Comparison of ENCODE assay signal across 12 cellular contexts in genomic region chr12:102960766-102961487, GRCh38. TPM values are rescaled to one million over a fixed set of nuclear protein-coding genes. Genes with fewer than 3 reads are reported as not detected.
DNase-seq lines count a peak whose midpoint lies in the region; ATAC-seq lines count a peak whose summit lies in the region.
"Had no signal": no experiment of that assay in that cellular context is flagged by ENCODE, and none has a peak within 500 bp of the region (broad histone marks: within the 10 kb centered on the region; RNA-seq: fewer than 3 reads in every experiment).

No MANE protein-coding gene starts in this region.

- ATAC-seq in activated CD8-positive, alpha-beta memory T cell treated with anti-CD3 and anti-CD28 coated beads, Interleukin-2, amount 10 ng/mL, durations not matched to agents 7 days and 5 days: no peak
- no peak for ATAC-seq in HG03135 (IDR thresholded peaks at IDR 0.05; ENCODE audit: unreplicated experiment)
- ATAC-seq: stimulated activated naive CD8-positive, alpha-beta T cell treated with anti-CD3 and anti-CD28 coated beads, Interleukin-15, amount 100 ng/mL, for 72 hours had no signal

- no peak overlapping the region for H3K27ac ChIP-seq in ectodermal cell (ENCODE audit: insufficient read depth, low read depth, low read length, poor library complexity, severe bottlenecking)

- H3K9me3 ChIP-seq in ectodermal cell (ENCODE audit: control insufficient read depth, low read length): no peaks in the 10 kb centered on the region
- no peaks in the 10 kb centered on the region for H3K9me3 ChIP-seq in MG63

- H3K4me1 ChIP-seq in ectodermal cell (ENCODE audit: control insufficient read depth, insufficient read depth, low read length): peaks cover 43% of the 10 kb centered on the region

- no peak overlapping the region for H3K4me3 Mint-ChIP-seq in activated CD8-positive, alpha-beta memory T cell treated with anti-CD3 and anti-CD28 coated beads, Interleukin-2, amount 10 ng/mL, durations not matched to agents 7 days and 5 days

- H3K27me3 ChIP-seq in ectodermal cell (ENCODE audit: control insufficient read depth, insufficient read depth, low read length, poor library complexity, severe bottlenecking) (peaks cover 100% of the 10 kb centered on the region), MG63 (peaks cover 58% of the 10 kb centered on the region)

- H3K27me3 Mint-ChIP-seq in activated CD8-positive, alpha-beta memory T cell treated with anti-CD3 and anti-CD28 coated beads, Interleukin-2, amount 10 ng/mL, durations not matched to agents 7 days and 5 days: peaks cover 92% of the 10 kb centered on the region

- in situ Hi-C loops in KBM-7 (cut with MboI; ENCODE audit: low pct_unique_long_range_greater_than_20kb, low sequenced_read_pairs): no loop called here

- no peaks in the 10 kb centered on the region for H3K9me3 Mint-ChIP-seq in activated CD8-positive, alpha-beta memory T cell treated with anti-CD3 and anti-CD28 coated beads, Interleukin-2, amount 10 ng/mL, durations not matched to agents 7 days and 5 days (ENCODE audit: low read depth)

- peaks cover 9% of the 10 kb centered on the region for H3K36me3 Mint-ChIP-seq in activated CD8-positive, alpha-beta memory T cell treated with anti-CD3 and anti-CD28 coated beads, Interleukin-2, amount 10 ng/mL, durations not matched to agents 7 days and 5 days

- WGBS in ectodermal cell, 2 experiments: 3 to 4% methylated on average over 19 of the region's 19 CpGs

- H3K4me1 Mint-ChIP-seq in activated CD8-positive, alpha-beta memory T cell treated with anti-CD3 and anti-CD28 coated beads, Interleukin-2, amount 10 ng/mL, durations not matched to agents 7 days and 5 days: peaks cover 31% of the 10 kb centered on the region

- CTCF ChIA-PET in activated CD8-positive, alpha-beta memory T cell treated with anti-CD3 and anti-CD28 coated beads, Interleukin-2, amount 10 ng/mL, durations not matched to agents 7 days and 5 days (lab: Charles Lee): interaction anchor here (2.3 kb wide), 1 partner anchor 12 kb away, joined by 8 read pairs; no protein-coding TSS in a partner anchor

- H3K36me3 ChIP-seq in ectodermal cell (ENCODE audit: control insufficient read depth, insufficient read depth, low read length) (no peaks in the 10 kb centered on the region), MG63 (no peaks in the 10 kb centered on the region)

- DNase-seq in KBM-7: peak; percentile 4
- DNase-seq in NCI-H2196 (lab: John Stamatoyannopoulos, UW; ENCODE audit: unreplicated experiment): peak; percentile 72
- peak; percentile 55 for DNase-seq in putamen (ENCODE audit: low spot score)
- no peak for DNase-seq in activated CD8-positive, alpha-beta memory T cell treated with anti-CD3 and anti-CD28 coated beads, Interleukin-2, amount 10 ng/mL, durations not matched to agents 7 days and 5 days
- no peak for DNase-seq in MG63
- DNase-seq: effector memory CD4-positive, alpha-beta T cell; stimulated activated naive CD8-positive, alpha-beta T cell treated with anti-CD3 and anti-CD28 coated beads, Interleukin-15, amount 100 ng/mL, for 72 hours had no signal

- H3K27ac Mint-ChIP-seq in activated CD8-positive, alpha-beta memory T cell treated with anti-CD3 and anti-CD28 coated beads, Interleukin-2, amount 10 ng/mL, durations not matched to agents 7 days and 5 days: no peak overlapping the region
- H3K27ac Mint-ChIP-seq: stimulated activated naive CD8-positive, alpha-beta T cell treated with anti-CD3 and anti-CD28 coated beads, Interleukin-15, amount 100 ng/mL, for 72 hours had no signal

- peak overlapping the region; percentile 13 for H3K4me3 ChIP-seq in ectodermal cell (ENCODE audit: insufficient read depth, low read depth, low read length)
- H3K4me3 ChIP-seq in MG63: no peak overlapping the region

RNA-seq across cellular contexts. Expression of gene ASCL1, which starts 3.5 kb away (rescaled TPM):
- polyA plus RNA-seq in ectodermal cell (2013, experiment 1 of 4): 7.3 TPM
- polyA plus RNA-seq in ectodermal cell (2013, experiment 2 of 4): 5.9 TPM
- polyA plus RNA-seq in ectodermal cell (2013, experiment 3 of 4): 4.9 TPM
- 7.4 TPM for polyA plus RNA-seq in ectodermal cell (2013, experiment 4 of 4)
- total RNA-seq in activated CD8-positive, alpha-beta memory T cell treated with anti-CD3 and anti-CD28 coated beads, Interleukin-2, amount 10 ng/mL, durations not matched to agents 7 days and 5 days: not detected
- not detected in 2 replicates for total RNA-seq in MG63 (2014; rRNA removed; shearing (Covaris generic); ENCODE audit: low replicate concordance)
- total RNA-seq: lung microvascular endothelial cell; T-helper 2 cell treated with Interferon-gamma antibody and Interleukin-4, amounts not matched to agents 100 ng/mL and 5 ng/mL, for 36 hours had no signal
- polyA plus RNA-seq: adipose tissue had no signal

RNA-seq across cellular contexts. Expression of gene PAH, which starts 43.9 kb away (rescaled TPM):
- 0.63 TPM for polyA plus RNA-seq in ectodermal cell (2013, experiment 1 of 4)
- 2.1 TPM for polyA plus RNA-seq in ectodermal cell (2013, experiment 2 of 4)
- 0.85 TPM for polyA plus RNA-seq in ectodermal cell (2013, experiment 3 of 4)
- polyA plus RNA-seq in ectodermal cell (2013, experiment 4 of 4): 1.2 TPM
- not detected for total RNA-seq in activated CD8-positive, alpha-beta memory T cell treated with anti-CD3 and anti-CD28 coated beads, Interleukin-2, amount 10 ng/mL, durations not matched to agents 7 days and 5 days
- 0.36 TPM in 1 of 2 replicates, not detected in the other for total RNA-seq in MG63 (2014; rRNA removed; shearing (Covaris generic); ENCODE audit: low replicate concordance)
- total RNA-seq: lung microvascular endothelial cell; T-helper 2 cell treated with Interferon-gamma antibody and Interleukin-4, amounts not matched to agents 100 ng/mL and 5 ng/mL, for 36 hours had no signal

Comparison
In these comparisons a context has a peak if more than half of its experiments do, and no peak if none do; other contexts are left out.
1. DNase-seq: peak in KBM-7 (single experiment), NCI-H2196 (single experiment) and putamen (single experiment); none in activated CD8-positive, alpha-beta memory T cell treated with anti-CD3 and anti-CD28 coated beads, Interleukin-2, amount 10 ng/mL, durations not matched to agents 7 days and 5 days (single experiment) and MG63 (single experiment).